In genomic region chr21:38126677-38127271, GRCh38 we compare ENCODE assay signal across 8 cellular contexts.
DNase-seq lines count a peak whose midpoint lies in the region; ATAC-seq and TF ChIP-seq lines count a peak whose summit lies in the region.

No MANE protein-coding gene starts in this region.

- H3K9me3 Mint-ChIP-seq in brain: no peaks in the 10 kb centered on the region

- peak; percentile 63 for ATAC-seq in Right ventricle myocardium inferior
- ATAC-seq in HG02938 (IDR thresholded peaks at IDR 0.05; ENCODE audit: unreplicated experiment): no peak

- DNase-seq in Right ventricle myocardium inferior (ENCODE audit: missing footprints) (peak; percentile 72), cardiac septum (ENCODE audit: low spot score) (no peak), NCI-H146 treated with DMSO at 0.1 percent for 48 hours (lab: John Stamatoyannopoulos, UW; ENCODE audit: unreplicated experiment) (peak; percentile 12), T1000 (lab: John Stamatoyannopoulos, UW) (peak; percentile 1), kidney glomerular epithelial cell (lab: John Stamatoyannopoulos, UW) (peak; percentile 68)
- peak; percentile 4 to 53 (median 14) for DNase-seq in stimulated activated CD4-positive, alpha-beta T cell treated with anti-CD3 and anti-CD28 coated beads, TNF-alpha, amount 100 ng/mL, for 24 hours (ENCODE audit: low read depth in 3 of 3)

- H3K4me1 Mint-ChIP-seq in brain: no peaks in the 10 kb centered on the region

- H3K27ac Mint-ChIP-seq in brain: no peak overlapping the region

- no peaks in the 10 kb centered on the region for H3K36me3 Mint-ChIP-seq in brain

- H3K27me3 Mint-ChIP-seq in brain: peaks cover 7% of the 10 kb centered on the region

- H3K4me3 Mint-ChIP-seq in brain: no peak overlapping the region

- intact Hi-C loops in Right ventricle myocardium inferior (cut with DNase I) (loop anchor here (5.0 kb wide), 1 partner anchor 414 kb away; no protein-coding TSS in a partner anchor), cardiac septum (cut with DNase I) (loop anchor here (5.0 kb wide), 1 partner anchor 414 kb away; no protein-coding TSS in a partner anchor)

- TF ChIP-seq CTCF in brain (conservative IDR thresholded peaks at IDR 0.05): peak; percentile 74 to 86
